ENCODE assay signal across 13 cellular contexts in the genomic region with DNA sequence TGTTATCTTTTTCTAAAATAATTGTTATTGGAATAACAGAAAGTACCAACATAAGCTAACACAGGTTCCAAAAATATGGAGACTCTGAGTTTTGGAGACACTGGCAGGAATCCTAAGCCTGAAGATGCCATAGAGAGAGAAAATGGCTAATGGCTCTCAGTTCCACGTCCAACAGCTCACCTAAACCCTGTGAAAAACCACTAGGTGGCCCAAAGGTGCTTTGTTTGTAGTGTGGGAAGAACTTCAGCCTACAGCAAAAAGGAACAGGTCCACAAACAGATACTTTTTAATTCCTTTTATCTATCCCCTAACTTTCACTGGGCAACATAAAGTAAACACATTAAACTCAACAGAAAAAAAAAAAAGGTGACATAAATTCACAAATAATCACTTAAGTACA.
DNase-seq lines count a peak whose midpoint lies in the region; ATAC-seq lines count a peak whose summit lies in the region.
"Had no signal": no experiment of that assay in that cellular context is flagged by ENCODE, and none has a peak within 500 bp of the region (broad histone marks: within the 10 kb centered on the region; RNA-seq: fewer than 3 reads in every experiment).

No MANE protein-coding gene starts in this region.

- ATAC-seq in GM21576 (IDR thresholded peaks at IDR 0.05; ENCODE audit: unreplicated experiment), result no peak
- no peak for ATAC-seq in GM21529 (IDR thresholded peaks at IDR 0.05; ENCODE audit: unreplicated experiment)
- ATAC-seq: activated naive CD4-positive, alpha-beta T cell treated with anti-CD3 and anti-CD28 coated beads, Interleukin-2, amount 50 U/mL, for 72 hours had no signal

- DNase-seq in COR-L47 (lab: John Stamatoyannopoulos, UW), result peak; percentile 2
- DNase-seq in H4 (ENCODE audit: low spot score), result peak; percentile 33
- DNase-seq in RKO (ENCODE audit: low spot score), result peak; percentile 11
- peak; percentile 30 for DNase-seq in iPS DF 4.7 (ENCODE audit: extremely low read depth, low spot score)
- DNase-seq in AML-193 (lab: John Stamatoyannopoulos, UW), result no peak
- no peak for DNase-seq in activated CD4-positive, CD25-positive, alpha-beta regulatory T cell (lab: John Stamatoyannopoulos, UW)
- DNase-seq: activated CD8-positive, alpha-beta memory T cell treated with anti-CD3 and anti-CD28 coated beads, Interleukin-2, amount 50 U/mL, for 4 hours; CD4-positive, CD25-positive, alpha-beta regulatory T cell; heart right ventricle; SIG-M5 had no signal

Comparison
In these comparisons a context has a peak if more than half of its experiments do, and no peak if none do; other contexts are left out.
1. DNase-seq: peak in COR-L47 (single experiment), H4 (single experiment), RKO (single experiment) and iPS DF 4.7 (single experiment); none in AML-193 (0 of 2) and activated CD4-positive, CD25-positive, alpha-beta regulatory T cell (0 of 4).